In the genomic region with DNA sequence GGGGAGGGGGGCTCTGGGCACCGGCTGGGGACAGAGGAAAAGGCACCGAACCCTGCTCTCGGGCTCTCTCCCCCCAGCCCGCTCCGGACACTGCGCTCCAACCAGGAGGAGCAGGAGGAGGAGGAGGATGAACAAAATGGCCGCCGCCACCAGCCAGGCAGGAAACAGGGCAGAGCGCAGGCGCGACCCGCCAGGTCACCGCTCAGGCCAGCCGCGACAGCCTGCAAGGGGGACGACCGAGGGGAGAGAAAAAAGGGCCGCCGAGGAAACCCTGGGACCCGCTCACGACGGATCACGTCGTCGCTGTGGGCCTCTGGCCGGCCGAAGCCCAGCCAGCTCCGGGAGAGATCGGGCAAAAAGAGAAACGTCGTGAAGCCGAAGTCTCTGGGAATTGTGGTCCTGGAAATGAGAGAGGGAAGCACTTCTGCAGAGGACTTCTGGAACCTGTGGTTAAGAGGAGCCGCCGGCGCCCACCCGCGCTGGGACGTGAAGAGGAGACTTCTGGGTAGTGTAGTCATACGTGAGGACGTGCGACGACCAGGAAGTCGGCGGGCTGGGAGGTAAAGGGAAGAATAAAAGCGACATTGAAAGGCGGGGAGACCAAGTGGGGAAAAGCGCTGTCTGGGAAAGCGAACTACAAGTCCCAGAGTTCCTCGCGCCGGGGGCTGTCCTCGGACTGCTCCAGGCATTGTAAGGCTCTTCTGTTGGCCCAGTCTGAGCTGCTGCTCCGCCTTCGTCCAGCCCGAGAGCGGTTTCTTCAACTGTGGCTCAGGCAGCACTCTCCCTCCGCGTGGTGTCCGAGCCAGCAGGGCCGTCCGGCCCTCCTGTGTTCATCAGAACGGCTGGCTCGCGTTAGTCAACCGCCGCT, we compare ENCODE assay signal across 1 cellular context.
TF ChIP-seq lines count a peak whose summit lies in the region.

A gene with protein sequence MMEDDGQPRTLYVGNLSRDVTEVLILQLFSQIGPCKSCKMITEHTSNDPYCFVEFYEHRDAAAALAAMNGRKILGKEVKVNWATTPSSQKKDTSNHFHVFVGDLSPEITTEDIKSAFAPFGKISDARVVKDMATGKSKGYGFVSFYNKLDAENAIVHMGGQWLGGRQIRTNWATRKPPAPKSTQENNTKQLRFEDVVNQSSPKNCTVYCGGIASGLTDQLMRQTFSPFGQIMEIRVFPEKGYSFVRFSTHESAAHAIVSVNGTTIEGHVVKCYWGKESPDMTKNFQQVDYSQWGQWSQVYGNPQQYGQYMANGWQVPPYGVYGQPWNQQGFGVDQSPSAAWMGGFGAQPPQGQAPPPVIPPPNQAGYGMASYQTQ (minus strand): TSS at position 428 of the 868 bp plus-strand sequence. CDS start 499 bp downstream, outside the sequence.

TF ChIP-seq in liver, 16 proteins besides CTCF, POLR2A, EP300 and RAD21 (continued from another document):
- TF ChIP-seq, protein P1, sequence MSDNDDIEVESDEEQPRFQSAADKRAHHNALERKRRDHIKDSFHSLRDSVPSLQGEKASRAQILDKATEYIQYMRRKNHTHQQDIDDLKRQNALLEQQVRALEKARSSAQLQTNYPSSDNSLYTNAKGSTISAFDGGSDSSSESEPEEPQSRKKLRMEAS (IDR thresholded peaks at IDR 0.05) = peak; percentile 80
- TF ChIP-seq SP1 (IDR thresholded peaks at IDR 0.05) = peak; percentile 84
- TF ChIP-seq, protein P2, sequence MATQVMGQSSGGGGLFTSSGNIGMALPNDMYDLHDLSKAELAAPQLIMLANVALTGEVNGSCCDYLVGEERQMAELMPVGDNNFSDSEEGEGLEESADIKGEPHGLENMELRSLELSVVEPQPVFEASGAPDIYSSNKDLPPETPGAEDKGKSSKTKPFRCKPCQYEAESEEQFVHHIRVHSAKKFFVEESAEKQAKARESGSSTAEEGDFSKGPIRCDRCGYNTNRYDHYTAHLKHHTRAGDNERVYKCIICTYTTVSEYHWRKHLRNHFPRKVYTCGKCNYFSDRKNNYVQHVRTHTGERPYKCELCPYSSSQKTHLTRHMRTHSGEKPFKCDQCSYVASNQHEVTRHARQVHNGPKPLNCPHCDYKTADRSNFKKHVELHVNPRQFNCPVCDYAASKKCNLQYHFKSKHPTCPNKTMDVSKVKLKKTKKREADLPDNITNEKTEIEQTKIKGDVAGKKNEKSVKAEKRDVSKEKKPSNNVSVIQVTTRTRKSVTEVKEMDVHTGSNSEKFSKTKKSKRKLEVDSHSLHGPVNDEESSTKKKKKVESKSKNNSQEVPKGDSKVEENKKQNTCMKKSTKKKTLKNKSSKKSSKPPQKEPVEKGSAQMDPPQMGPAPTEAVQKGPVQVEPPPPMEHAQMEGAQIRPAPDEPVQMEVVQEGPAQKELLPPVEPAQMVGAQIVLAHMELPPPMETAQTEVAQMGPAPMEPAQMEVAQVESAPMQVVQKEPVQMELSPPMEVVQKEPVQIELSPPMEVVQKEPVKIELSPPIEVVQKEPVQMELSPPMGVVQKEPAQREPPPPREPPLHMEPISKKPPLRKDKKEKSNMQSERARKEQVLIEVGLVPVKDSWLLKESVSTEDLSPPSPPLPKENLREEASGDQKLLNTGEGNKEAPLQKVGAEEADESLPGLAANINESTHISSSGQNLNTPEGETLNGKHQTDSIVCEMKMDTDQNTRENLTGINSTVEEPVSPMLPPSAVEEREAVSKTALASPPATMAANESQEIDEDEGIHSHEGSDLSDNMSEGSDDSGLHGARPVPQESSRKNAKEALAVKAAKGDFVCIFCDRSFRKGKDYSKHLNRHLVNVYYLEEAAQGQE (IDR thresholded peaks at IDR 0.05) = peak; percentile 83
- TF ChIP-seq, protein P3, sequence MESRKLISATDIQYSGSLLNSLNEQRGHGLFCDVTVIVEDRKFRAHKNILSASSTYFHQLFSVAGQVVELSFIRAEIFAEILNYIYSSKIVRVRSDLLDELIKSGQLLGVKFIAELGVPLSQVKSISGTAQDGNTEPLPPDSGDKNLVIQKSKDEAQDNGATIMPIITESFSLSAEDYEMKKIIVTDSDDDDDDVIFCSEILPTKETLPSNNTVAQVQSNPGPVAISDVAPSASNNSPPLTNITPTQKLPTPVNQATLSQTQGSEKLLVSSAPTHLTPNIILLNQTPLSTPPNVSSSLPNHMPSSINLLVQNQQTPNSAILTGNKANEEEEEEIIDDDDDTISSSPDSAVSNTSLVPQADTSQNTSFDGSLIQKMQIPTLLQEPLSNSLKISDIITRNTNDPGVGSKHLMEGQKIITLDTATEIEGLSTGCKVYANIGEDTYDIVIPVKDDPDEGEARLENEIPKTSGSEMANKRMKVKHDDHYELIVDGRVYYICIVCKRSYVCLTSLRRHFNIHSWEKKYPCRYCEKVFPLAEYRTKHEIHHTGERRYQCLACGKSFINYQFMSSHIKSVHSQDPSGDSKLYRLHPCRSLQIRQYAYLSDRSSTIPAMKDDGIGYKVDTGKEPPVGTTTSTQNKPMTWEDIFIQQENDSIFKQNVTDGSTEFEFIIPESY (IDR thresholded peaks at IDR 0.05) = peak; percentile 28
